Comparison of ENCODE assay signal across 9 cellular contexts in genomic region chr21:38965910-38966504, GRCh38.
A peak's percentile ranks its signal among the peaks of the same experiment; 100 is the strongest.
DNase-seq lines count a peak whose midpoint lies in the region; ATAC-seq and TF ChIP-seq lines count a peak whose summit lies in the region.
"Had no signal": no experiment of that assay in that cellular context is flagged by ENCODE, and none has a peak within 500 bp of the region (broad histone marks: within the 10 kb centered on the region; RNA-seq: fewer than 3 reads in every experiment).

No MANE protein-coding gene starts in this region.

- intact Hi-C loops in colonic mucosa (cut with DNase I), result no loop called here
- intact Hi-C loops in aorta (cut with DNase I), result no loop called here

- DNase-seq in DMS53 treated with DMSO at 0.1 percent for 48 hours (lab: John Stamatoyannopoulos, UW; ENCODE audit: unreplicated experiment) (peak; percentile 93), NCI-H187 treated with DMSO at 0.1 percent for 48 hours (lab: John Stamatoyannopoulos, UW) (peak; percentile 38), colonic mucosa (peak; percentile 93), SW 1271 (lab: John Stamatoyannopoulos, UW) (no peak), midbrain (lab: John Stamatoyannopoulos, UW) (no peak), aorta (no peak)
- DNase-seq: WERI-Rb-1 had no signal

- H3K4me1 ChIP-seq in colonic mucosa (no peaks in the 10 kb centered on the region), mucosa of stomach (ENCODE audit: control insufficient read depth, insufficient read depth, low read length) (peaks cover 10% of the 10 kb centered on the region), aorta (ENCODE audit: control insufficient read depth in 1 of 2, insufficient read depth in 2 of 2, low read length in 2 of 2) (no peaks in the 10 kb centered on the region)

- H3K9me3 ChIP-seq in colonic mucosa, result no peaks in the 10 kb centered on the region
- no peaks in the 10 kb centered on the region for H3K9me3 ChIP-seq in mucosa of stomach (ENCODE audit: control insufficient read depth, low read length)
- no peaks in the 10 kb centered on the region for H3K9me3 ChIP-seq in aorta (ENCODE audit: control insufficient read depth, low read length)

- H3K27me3 ChIP-seq in colonic mucosa (no peaks in the 10 kb centered on the region), mucosa of stomach (ENCODE audit: control insufficient read depth, insufficient read depth, low read length) (no peaks in the 10 kb centered on the region), aorta (ENCODE audit: control insufficient read depth in 1 of 2, insufficient read depth in 2 of 2, low read length in 1 of 2) (no peaks in the 10 kb centered on the region)

- TF ChIP-seq CTCF in colonic mucosa (IDR thresholded peaks at IDR 0.05), result no peak

- no peak overlapping the region for H3K4me3 ChIP-seq in colonic mucosa
- no peak overlapping the region for H3K4me3 ChIP-seq in mucosa of stomach (ENCODE audit: low read length)
- H3K4me3 ChIP-seq in aorta (ENCODE audit: low read length in 2 of 2), result no peak overlapping the region

- H3K9ac ChIP-seq in colonic mucosa (ENCODE audit: low read depth in 2 of 2, low read length in 2 of 2) (peak overlapping the region; percentile 20 to 42), mucosa of stomach (ENCODE audit: low read length) (peak overlapping the region; percentile 26)

- H3K36me3 ChIP-seq in colonic mucosa (no peaks in the 10 kb centered on the region), mucosa of stomach (ENCODE audit: control insufficient read depth, insufficient read depth, low read length) (no peaks in the 10 kb centered on the region), aorta (ENCODE audit: control insufficient read depth in 1 of 2, insufficient read depth in 2 of 2, low read length in 1 of 2) (no peaks in the 10 kb centered on the region)
- H3K36me3 ChIP-seq: WERI-Rb-1 had no signal

- ATAC-seq in aorta (ENCODE audit: low FRiP score), result no peak
- no peak for ATAC-seq in HG03025 (IDR thresholded peaks at IDR 0.05; ENCODE audit: low FRiP score, unreplicated experiment)

- 70 to 73% methylated on average over 16 of the region's 16 CpGs for WGBS in aorta, 2 donors

- peak overlapping the region; percentile 32 for H3K27ac ChIP-seq in colonic mucosa
- H3K27ac ChIP-seq in aorta (ENCODE audit: low read depth in 1 of 2, low read length in 2 of 2), result no peak overlapping the region
- H3K27ac ChIP-seq: WERI-Rb-1 had no signal

Comparison
In these comparisons a context has a peak if more than half of its experiments do, and no peak if none do; other contexts are left out.
1. DNase-seq: peak in DMS53 treated with DMSO at 0.1 percent for 48 hours (single experiment), NCI-H187 treated with DMSO at 0.1 percent for 48 hours (single experiment) and colonic mucosa (single experiment); none in SW 1271 (0 of 2), midbrain (single experiment) and aorta (0 of 2).